ENCODE assay signal across 8 cellular contexts in genomic region chr19:41299755-41300089, GRCh38. TPM values are rescaled to one million over a fixed set of nuclear protein-coding genes. Genes with fewer than 3 reads are reported as not detected.
DNase-seq lines count a peak whose midpoint lies in the region; ATAC-seq and TF ChIP-seq lines count a peak whose summit lies in the region.

No MANE protein-coding gene starts in this region.

- no peak for ATAC-seq in HG03039 (IDR thresholded peaks at IDR 0.05; ENCODE audit: unreplicated experiment)

- peak overlapping the region; percentile 15 for H3K4me3 Mint-ChIP-seq in endothelial cell (ENCODE audit: unreplicated experiment)
- no peak overlapping the region for H3K4me3 Mint-ChIP-seq in osteocyte (ENCODE audit: unreplicated experiment)
- H3K4me3 Mint-ChIP-seq in type B pancreatic cell, result no peak overlapping the region

- peaks cover 79% of the 10 kb centered on the region for H3K36me3 Mint-ChIP-seq in endothelial cell (ENCODE audit: low read depth, unreplicated experiment)
- peaks cover 58% of the 10 kb centered on the region for H3K36me3 Mint-ChIP-seq in osteocyte (ENCODE audit: unreplicated experiment)
- peaks cover 31% of the 10 kb centered on the region for H3K36me3 Mint-ChIP-seq in type B pancreatic cell

- H3K4me2 ChIP-seq in DOHH2 (ENCODE audit: low read length), result no peak overlapping the region

- H3K27me3 Mint-ChIP-seq in endothelial cell (ENCODE audit: unreplicated experiment) (peaks cover 2% of the 10 kb centered on the region), osteocyte (ENCODE audit: unreplicated experiment) (no peaks in the 10 kb centered on the region), type B pancreatic cell (no peaks in the 10 kb centered on the region)

- no peaks in the 10 kb centered on the region for H4K20me1 ChIP-seq in DOHH2 (ENCODE audit: control insufficient read depth, insufficient read depth, low read depth, low read length)

- DNase-seq in SJCRH30, result peak; percentile 94 to 97
- no peak for DNase-seq in endothelial cell (ENCODE audit: low spot score)
- no peak for DNase-seq in osteocyte (ENCODE audit: extremely low spot score, unreplicated experiment)
- DNase-seq in COR-L47 (lab: John Stamatoyannopoulos, UW), result no peak
- no peak for DNase-seq in type B pancreatic cell (ENCODE audit: extremely low spot score, unreplicated experiment)
- DNase-seq in hippocampal formation (lab: John Stamatoyannopoulos, UW), result no peak

- H3K27ac Mint-ChIP-seq in endothelial cell (ENCODE audit: unreplicated experiment), result peak overlapping the region; percentile 98
- H3K27ac Mint-ChIP-seq in osteocyte (ENCODE audit: unreplicated experiment), result peak overlapping the region; percentile 98
- no peak overlapping the region for H3K27ac Mint-ChIP-seq in type B pancreatic cell

- peaks cover 20% of the 10 kb centered on the region for H3K79me2 ChIP-seq in DOHH2 (ENCODE audit: control insufficient read depth, low read length)

- peaks cover 83% of the 10 kb centered on the region for H3K4me1 ChIP-seq in DOHH2 (ENCODE audit: control insufficient read depth, low read length)
- peaks cover 38% of the 10 kb centered on the region for H3K4me1 ChIP-seq in SJCRH30

- no peak for TF ChIP-seq CTCF in DOHH2 (IDR thresholded peaks at IDR 0.05; ENCODE audit: low read depth, low read length, poor library complexity, severe bottlenecking)
- TF ChIP-seq CTCF in endothelial cell (IDR thresholded peaks at IDR 0.05; ENCODE audit: unreplicated experiment), result no peak
- no peak for TF ChIP-seq CTCF in osteocyte (IDR thresholded peaks at IDR 0.05)
- TF ChIP-seq CTCF in type B pancreatic cell (conservative IDR thresholded peaks at IDR 0.05), result no peak

- H3F3A ChIP-seq in DOHH2 (ENCODE audit: control insufficient read depth, insufficient read depth), result peaks cover 9% of the 10 kb centered on the region

- H3K9me3 ChIP-seq in DOHH2 (ENCODE audit: control insufficient read depth, insufficient read depth, low read length) (no peaks in the 10 kb centered on the region), SJCRH30 (replicated peaks) (no peaks in the 10 kb centered on the region)

- H3K4me1 Mint-ChIP-seq in endothelial cell (ENCODE audit: unreplicated experiment) (peaks cover 51% of the 10 kb centered on the region), osteocyte (ENCODE audit: unreplicated experiment) (peaks cover 36% of the 10 kb centered on the region), type B pancreatic cell (ENCODE audit: unreplicated experiment) (peaks cover 6% of the 10 kb centered on the region)

- 0 out of 2 replicates have a peak overlapping the region, but pooled peaks have one; percentile 0 for H3K27ac ChIP-seq in DOHH2 (ENCODE audit: low read depth, low read length)
- no peak overlapping the region for H3K27ac ChIP-seq in SJCRH30

- H3K4me3 ChIP-seq in DOHH2 (ENCODE audit: low read length) (no peak overlapping the region), SJCRH30 (no peak overlapping the region)

- H3K36me3 ChIP-seq in DOHH2 (ENCODE audit: control insufficient read depth, low read length), result peaks cover 100% of the 10 kb centered on the region
- peaks cover 91% of the 10 kb centered on the region for H3K36me3 ChIP-seq in SJCRH30

- no peaks in the 10 kb centered on the region for H3K9me2 ChIP-seq in DOHH2 (replicated peaks; ENCODE audit: control insufficient read depth, low read length)

- H3K9me3 Mint-ChIP-seq in endothelial cell (ENCODE audit: unreplicated experiment) (no peaks in the 10 kb centered on the region), osteocyte (ENCODE audit: unreplicated experiment) (no peaks in the 10 kb centered on the region), type B pancreatic cell (no peaks in the 10 kb centered on the region)

- H3K27me3 ChIP-seq in DOHH2 (ENCODE audit: control insufficient read depth, low read length) (no peaks in the 10 kb centered on the region), SJCRH30 (no peaks in the 10 kb centered on the region)

RNA-seq across cellular contexts. Expression of gene CCDC97, which starts 10.2 kb away (rescaled TPM):
- 19.6 and 20.0 TPM in 2 replicates for total RNA-seq in SJCRH30 (2014; rRNA removed; shearing (Covaris generic))
- 28.6 TPM for total RNA-seq in endothelial cell (ENCODE audit: unreplicated experiment)
- 34.4 and 35.9 TPM in 2 replicates for total RNA-seq in osteocyte
- total RNA-seq in type B pancreatic cell (ENCODE audit: low replicate concordance), result 26.7 and 42.6 TPM in 2 replicates

RNA-seq across cellular contexts. Expression of gene HNRNPUL1, which starts 35.5 kb away (rescaled TPM):
- 260 and 274 TPM in 2 replicates for total RNA-seq in SJCRH30 (2014; rRNA removed; shearing (Covaris generic))
- total RNA-seq in endothelial cell (ENCODE audit: unreplicated experiment) (259 TPM), osteocyte (226 and 237 TPM in 2 replicates), type B pancreatic cell (ENCODE audit: low replicate concordance) (189 and 244 TPM in 2 replicates)

RNA-seq across cellular contexts. Expression of gene TGFB1, which starts 54.0 kb away (rescaled TPM):
- total RNA-seq in SJCRH30 (2014; rRNA removed; shearing (Covaris generic)), result 11.0 and 12.7 TPM in 2 replicates
- total RNA-seq in endothelial cell (ENCODE audit: unreplicated experiment), result 193 TPM
- 244 and 255 TPM in 2 replicates for total RNA-seq in osteocyte
- 2.3 and 3.4 TPM in 2 replicates for total RNA-seq in type B pancreatic cell (ENCODE audit: low replicate concordance)

Comparison
In these comparisons a context has a peak if more than half of its experiments do, and no peak if none do; other contexts are left out.
1. DNase-seq: peak in SJCRH30 (2 of 2); none in endothelial cell (single experiment), osteocyte (single experiment), COR-L47 (single experiment), type B pancreatic cell (single experiment) and hippocampal formation (0 of 2).
2. RNA of gene TGFB1, which starts 54.0 kb away (total RNA-seq): 244 to 255 TPM in osteocyte and 193 TPM in endothelial cell (single experiment); 11.0 to 12.7 TPM in SJCRH30 and 2.3 to 3.4 TPM in type B pancreatic cell; every median in the first group is over 10 times any median in the second.